In genomic region chr17:48194097-48194550, GRCh38 we compare ENCODE assay signal across 12 cellular contexts.
DNase-seq lines count a peak whose midpoint lies in the region; ATAC-seq and TF ChIP-seq lines count a peak whose summit lies in the region.
"Had no signal": no experiment of that assay in that cellular context is flagged by ENCODE, and none has a peak within 500 bp of the region (broad histone marks: within the 10 kb centered on the region; RNA-seq: fewer than 3 reads in every experiment).

No MANE protein-coding gene starts in this region.

- CTCF ChIA-PET in activated CD4-positive, alpha-beta T cell treated with anti-CD3 and anti-CD28 coated beads, Interleukin-2, amount 10 ng/mL, durations not matched to agents 7 days and 5 days (lab: Charles Lee): interaction anchor here (1.1 to 1.6 kb wide), 3 partner anchors 21 to 158 kb away, joined by 3 to 5 read pairs (median 4); no protein-coding TSS in a partner anchor

- POLR2A ChIA-PET in activated CD4-positive, alpha-beta T cell treated with anti-CD3 and anti-CD28 coated beads, Interleukin-2, amount 10 ng/mL, durations not matched to agents 7 days and 5 days (lab: Charles Lee): no interaction called here

- H3K9me3 Mint-ChIP-seq in activated CD4-positive, alpha-beta T cell treated with anti-CD3 and anti-CD28 coated beads, Interleukin-2, amount 10 ng/mL, durations not matched to agents 7 days and 5 days: no peaks in the 10 kb centered on the region
- no peaks in the 10 kb centered on the region for H3K9me3 Mint-ChIP-seq in activated T-helper 17 cell treated with anti-CD3 and anti-CD28 coated beads, Interleukin-2, amount 50 U/mL, for 72 hours
- no peaks in the 10 kb centered on the region for H3K9me3 Mint-ChIP-seq in chondrocyte (ENCODE audit: low read depth)

- peak overlapping the region; percentile 46 for H3K27ac Mint-ChIP-seq in activated CD4-positive, alpha-beta T cell treated with anti-CD3 and anti-CD28 coated beads, Interleukin-2, amount 10 ng/mL, durations not matched to agents 7 days and 5 days
- H3K27ac Mint-ChIP-seq in activated T-helper 17 cell treated with anti-CD3 and anti-CD28 coated beads, Interleukin-2, amount 50 U/mL, for 72 hours: peak overlapping the region; percentile 10
- H3K27ac Mint-ChIP-seq in chondrocyte (ENCODE audit: unreplicated experiment): no peak overlapping the region

- ATAC-seq in activated T-helper 17 cell treated with anti-CD3 and anti-CD28 coated beads, Interleukin-2, amount 50 U/mL, for 72 hours (replicated peaks): peak; percentile 56
- ATAC-seq in HG03439 (IDR thresholded peaks at IDR 0.05; ENCODE audit: unreplicated experiment): no peak
- ATAC-seq: heart left ventricle had no signal

- no peaks in the 10 kb centered on the region for H3K27me3 Mint-ChIP-seq in activated CD4-positive, alpha-beta T cell treated with anti-CD3 and anti-CD28 coated beads, Interleukin-2, amount 10 ng/mL, durations not matched to agents 7 days and 5 days
- H3K27me3 Mint-ChIP-seq in activated T-helper 17 cell treated with anti-CD3 and anti-CD28 coated beads, Interleukin-2, amount 50 U/mL, for 72 hours: no peaks in the 10 kb centered on the region
- peaks cover 22% of the 10 kb centered on the region for H3K27me3 Mint-ChIP-seq in chondrocyte (ENCODE audit: low read depth)

- H3K4me3 Mint-ChIP-seq in activated CD4-positive, alpha-beta T cell treated with anti-CD3 and anti-CD28 coated beads, Interleukin-2, amount 10 ng/mL, durations not matched to agents 7 days and 5 days: peak overlapping the region; percentile 20
- H3K4me3 Mint-ChIP-seq in activated T-helper 17 cell treated with anti-CD3 and anti-CD28 coated beads, Interleukin-2, amount 50 U/mL, for 72 hours: peak overlapping the region; percentile 5
- no peak overlapping the region for H3K4me3 Mint-ChIP-seq in chondrocyte (ENCODE audit: unreplicated experiment)

- H3K4me1 Mint-ChIP-seq in activated CD4-positive, alpha-beta T cell treated with anti-CD3 and anti-CD28 coated beads, Interleukin-2, amount 10 ng/mL, durations not matched to agents 7 days and 5 days: peaks cover 59% of the 10 kb centered on the region
- H3K4me1 Mint-ChIP-seq in activated T-helper 17 cell treated with anti-CD3 and anti-CD28 coated beads, Interleukin-2, amount 50 U/mL, for 72 hours: peaks cover 39% of the 10 kb centered on the region
- peaks cover 21% of the 10 kb centered on the region for H3K4me1 Mint-ChIP-seq in chondrocyte (ENCODE audit: low read depth)

- no peak for TF ChIP-seq CTCF in chondrocyte (IDR thresholded peaks at IDR 0.05)

- peak; percentile 33 for DNase-seq in activated CD4-positive, alpha-beta T cell treated with anti-CD3 and anti-CD28 coated beads, Interleukin-2, amount 10 ng/mL, durations not matched to agents 7 days and 5 days
- no peak for DNase-seq in activated CD4-positive, alpha-beta T cell treated with anti-CD3 and anti-CD28 coated beads for 48 hours
- DNase-seq in NCI-H146 treated with DMSO at 0.1 percent for 48 hours (lab: John Stamatoyannopoulos, UW; ENCODE audit: unreplicated experiment) (peak; percentile 64), renal cortical epithelial cell (ENCODE audit: low read depth) (peak; percentile 87), chondrocyte (ENCODE audit: low spot score) (no peak)
- no peak for DNase-seq in effector CD8-positive, alpha-beta T cell (lab: John Stamatoyannopoulos, UW)
- DNase-seq: BE2C; heart left ventricle; retina; stimulated activated naive CD4-positive, alpha-beta T cell treated with Interleukin-2 at 50 U/mL for 16 hours had no signal

- peaks cover 55% of the 10 kb centered on the region for H3K36me3 Mint-ChIP-seq in activated CD4-positive, alpha-beta T cell treated with anti-CD3 and anti-CD28 coated beads, Interleukin-2, amount 10 ng/mL, durations not matched to agents 7 days and 5 days (ENCODE audit: low read depth)
- H3K36me3 Mint-ChIP-seq in activated T-helper 17 cell treated with anti-CD3 and anti-CD28 coated beads, Interleukin-2, amount 50 U/mL, for 72 hours (ENCODE audit: low read depth): peaks cover 80% of the 10 kb centered on the region
- H3K36me3 Mint-ChIP-seq in chondrocyte (ENCODE audit: low read depth): no peaks in the 10 kb centered on the region

Comparison
In these comparisons a context has a peak if more than half of its experiments do, and no peak if none do; other contexts are left out.
1. DNase-seq: peak in activated CD4-positive, alpha-beta T cell treated with anti-CD3 and anti-CD28 coated beads, Interleukin-2, amount 10 ng/mL, durations not matched to agents 7 days and 5 days (single experiment), NCI-H146 treated with DMSO at 0.1 percent for 48 hours (single experiment) and renal cortical epithelial cell (single experiment); none in activated CD4-positive, alpha-beta T cell treated with anti-CD3 and anti-CD28 coated beads for 48 hours (single experiment), effector CD8-positive, alpha-beta T cell (single experiment) and chondrocyte (single experiment).